Comparison of ENCODE assay signal across 17 cellular contexts in the genomic region with DNA sequence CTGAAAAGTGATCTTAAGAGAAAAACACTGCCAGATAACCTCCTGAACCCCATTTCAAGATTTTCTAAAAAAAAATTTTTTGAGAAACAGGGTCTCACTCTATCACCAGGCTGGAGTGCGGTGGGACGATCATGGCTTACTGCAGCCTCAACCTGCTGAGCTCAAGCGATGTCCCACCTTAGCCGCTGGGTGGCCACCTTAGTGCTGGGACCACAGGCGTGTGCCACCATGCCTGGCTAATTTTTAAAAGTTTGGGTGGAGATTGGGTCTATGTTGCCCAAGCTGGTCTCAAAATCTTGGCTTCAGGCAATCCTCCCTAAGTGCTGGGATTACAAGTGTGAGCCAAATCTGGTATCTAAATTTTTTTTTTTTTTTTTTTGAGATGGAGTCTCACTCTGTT.
"Had no signal": no experiment of that assay in that cellular context is flagged by ENCODE, and none has a peak within 500 bp of the region (broad histone marks: within the 10 kb centered on the region; RNA-seq: fewer than 3 reads in every experiment).

No MANE protein-coding gene starts in this region.

- H3K27me3 Mint-ChIP-seq: central memory CD8-positive, alpha-beta T cell; naive thymus-derived CD4-positive, alpha-beta T cell had no signal

- H3K9me3 ChIP-seq: esophagus muscularis mucosa, psoas muscle, sigmoid colon, upper lobe of right lung had no signal

- H3K9me3 Mint-ChIP-seq: central memory CD8-positive, alpha-beta T cell; immature natural killer cell; naive thymus-derived CD4-positive, alpha-beta T cell had no signal

- ATAC-seq: naive thymus-derived CD4-positive, alpha-beta T cell; psoas muscle; upper lobe of right lung had no signal

- H3K27ac ChIP-seq: psoas muscle, upper lobe of right lung had no signal

- DNase-seq: activated CD4-positive, alpha-beta T cell treated with anti-CD3 and anti-CD28 coated beads, Interleukin-2, amount 50 U/mL, for 4 hours; activated CD4-positive, CD25-positive, alpha-beta regulatory T cell treated with anti-CD3 and anti-CD28 coated beads, Interleukin-2, amount 50 U/mL, for 72 hours; activated CD8-positive, alpha-beta memory T cell treated with anti-CD3 and anti-CD28 coated beads, Interleukin-2, amount 50 U/mL, for 48 hours; activated naive CD4-positive, alpha-beta T cell treated with Interleukin-2 at 50 U/mL for 16 hours; dermis blood vessel endothelial cell; immature natural killer cell; mammary epithelial cell; naive thymus-derived CD4-positive, alpha-beta T cell; occipital lobe; psoas muscle; sigmoid colon; stimulated activated CD4-positive, alpha-beta T cell treated with anti-CD3 and anti-CD28 coated beads, Interleukin-2, amount 100 ng/mL, for 24 hours; stimulated activated naive CD4-positive, alpha-beta T cell; T-helper 2 cell; upper lobe of right lung had no signal

- H3K4me3 ChIP-seq: sigmoid colon, upper lobe of right lung had no signal

- H3K27me3 ChIP-seq: esophagus muscularis mucosa, sigmoid colon, upper lobe of right lung had no signal
